Comparison of ENCODE assay signal across 12 cellular contexts in genomic region chr13:100532836-100533435, GRCh38.
"Had no signal": no experiment of that assay in that cellular context is flagged by ENCODE, and none has a peak within 500 bp of the region (broad histone marks: within the 10 kb centered on the region; RNA-seq: fewer than 3 reads in every experiment).

No MANE protein-coding gene starts in this region.

- DNase-seq: activated CD4-positive, alpha-beta T cell treated with anti-CD3 and anti-CD28 coated beads for 36 hours; activated CD8-positive, alpha-beta T cell treated with anti-CD3 and anti-CD28 coated beads for 36 hours; activated naive CD4-positive, alpha-beta T cell treated with anti-CD3 and anti-CD28 coated beads, Interleukin-2, amount 50 U/mL, for 16 hours; activated T-cell treated with anti-CD3 and anti-CD28 coated beads for 4 hours; central memory CD4-positive, alpha-beta T cell; cortex of kidney; effector CD8-positive, alpha-beta T cell; mesenchymal stem cell; occipital lobe; stimulated activated CD4-positive, alpha-beta T cell treated with anti-CD3 and anti-CD28 coated beads, Interleukin-4, amount 100 ng/mL, for 4 hours; T1000; tibial artery had no signal

- ATAC-seq: activated CD4-positive, alpha-beta T cell treated with anti-CD3 and anti-CD28 coated beads for 36 hours; activated CD8-positive, alpha-beta T cell treated with anti-CD3 and anti-CD28 coated beads for 36 hours had no signal

- H3K9me3 ChIP-seq: tibial artery had no signal

- H3K27me3 ChIP-seq: tibial artery had no signal

- H3K4me3 ChIP-seq: tibial artery had no signal

- H3K27ac ChIP-seq: tibial artery had no signal
